1 cellular context compared by ENCODE assay signal in the genomic region with DNA sequence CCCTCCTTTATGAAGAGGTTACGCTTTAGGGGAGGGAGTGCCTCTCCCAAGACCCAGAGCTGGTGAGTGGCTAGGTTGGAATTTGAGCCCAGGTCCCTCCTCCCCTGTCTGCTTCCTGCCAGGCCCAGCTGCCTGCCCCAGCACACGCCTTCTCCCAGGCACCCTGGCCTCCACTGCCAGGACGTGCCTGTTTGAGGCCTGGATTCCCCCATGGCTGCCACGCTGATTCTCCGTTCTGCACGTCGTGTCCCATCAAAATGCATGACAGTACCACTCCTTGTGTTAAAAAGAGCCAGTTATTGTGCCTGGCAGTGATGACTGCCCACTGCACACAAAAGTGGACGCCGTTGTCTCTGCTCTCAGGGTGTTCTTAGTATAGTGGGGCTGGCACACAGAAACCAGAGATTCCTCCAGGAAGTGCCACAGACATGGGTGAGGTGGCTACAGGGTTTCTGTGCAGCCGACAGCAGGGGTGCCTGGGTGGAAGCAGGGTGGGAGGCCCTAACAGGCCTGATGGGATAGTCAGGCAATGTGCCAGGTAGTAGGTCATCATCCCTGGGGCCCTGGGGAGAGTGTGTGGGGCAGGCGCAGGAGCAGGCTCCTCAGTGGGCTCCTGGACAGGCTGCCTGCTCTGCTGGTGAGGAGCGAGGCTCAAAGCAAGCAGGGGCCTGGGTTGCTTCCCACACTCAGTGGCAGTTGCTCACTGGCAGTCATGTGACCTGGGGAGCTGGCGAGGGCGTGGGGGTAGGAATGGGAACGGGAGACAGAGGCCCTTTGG.
A peak's percentile ranks its signal among the peaks of the same experiment; 100 is the strongest.
TF ChIP-seq lines count a peak whose summit lies in the region.

No MANE protein-coding gene starts in this region.

TF ChIP-seq in IMR-90, 13 proteins besides CTCF, POLR2A, EP300 and RAD21 (continued from another document):
- TF ChIP-seq, protein P1, sequence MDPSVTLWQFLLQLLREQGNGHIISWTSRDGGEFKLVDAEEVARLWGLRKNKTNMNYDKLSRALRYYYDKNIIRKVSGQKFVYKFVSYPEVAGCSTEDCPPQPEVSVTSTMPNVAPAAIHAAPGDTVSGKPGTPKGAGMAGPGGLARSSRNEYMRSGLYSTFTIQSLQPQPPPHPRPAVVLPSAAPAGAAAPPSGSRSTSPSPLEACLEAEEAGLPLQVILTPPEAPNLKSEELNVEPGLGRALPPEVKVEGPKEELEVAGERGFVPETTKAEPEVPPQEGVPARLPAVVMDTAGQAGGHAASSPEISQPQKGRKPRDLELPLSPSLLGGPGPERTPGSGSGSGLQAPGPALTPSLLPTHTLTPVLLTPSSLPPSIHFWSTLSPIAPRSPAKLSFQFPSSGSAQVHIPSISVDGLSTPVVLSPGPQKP (IDR thresholded peaks at IDR 0.05; ENCODE audit: borderline replicate concordance, low read depth, low read length) = no peak
- TF ChIP-seq RCOR1 (IDR thresholded peaks at IDR 0.05; ENCODE audit: insufficient replicate concordance, low read length) (no peak), MXI1 (IDR thresholded peaks at IDR 0.05; ENCODE audit: borderline replicate concordance, low read depth, low read length) (peak; percentile 72; the same call in 1 of the 2 replicates), RFX5 (IDR thresholded peaks at IDR 0.05; ENCODE audit: low read depth, low read length) (no peak), CEBPB (IDR thresholded peaks at IDR 0.05; ENCODE audit: low read depth, low read length) (no peak)
